In genomic region chr16:58464047-58464915, GRCh38 we compare ENCODE assay signal across 8 cellular contexts. TPM values are rescaled to one million over a fixed set of nuclear protein-coding genes. Genes with fewer than 3 reads are reported as not detected.
DNase-seq lines count a peak whose midpoint lies in the region; ATAC-seq and TF ChIP-seq lines count a peak whose summit lies in the region.

No MANE protein-coding gene starts in this region.

- intact Hi-C loops in mammary epithelial cell (cut with micrococcal nuclease) (no loop called here), lower leg skin (cut with DNase I; ENCODE audit: low total_unique reads) (no loop called here)

- in situ Hi-C loops in mammary epithelial cell (cut with MboI; ENCODE audit: low sequenced_read_pairs in 2 of 2): no loop called here

- H3K9me3 ChIP-seq in mammary epithelial cell (replicated peaks; ENCODE audit: insufficient read depth, low read length): no peaks in the 10 kb centered on the region
- H3K9me3 ChIP-seq in upper lobe of left lung: no peaks in the 10 kb centered on the region

- CTCF ChIA-PET in mammary epithelial cell (lab: Charles Lee; ENCODE audit: low non-redundant PET): no interaction called here

- H2AFZ ChIP-seq in ACC112 (ENCODE audit: low read length, unreplicated experiment) (peak overlapping the region; percentile 44), mammary epithelial cell (ENCODE audit: low read depth, low read length) (peak overlapping the region; percentile 40)

- peak; percentile 31 for DNase-seq in mammary epithelial cell
- no peak for DNase-seq in lower leg skin (ENCODE audit: low spot score in 2 of 2)
- peak in 1 of 2 donors; percentile 87 for DNase-seq in upper lobe of left lung
- DNase-seq in NCI-H187 (lab: John Stamatoyannopoulos, UW): no peak

- no peak overlapping the region for H3K9ac ChIP-seq in mammary epithelial cell (ENCODE audit: insufficient read depth, low read length)

- H3K27me3 ChIP-seq in ACC112 (ENCODE audit: insufficient read depth, low read length): peaks cover 52% of the 10 kb centered on the region
- H3K27me3 ChIP-seq in mammary epithelial cell (ENCODE audit: insufficient read depth, low read length): peaks cover 20% of the 10 kb centered on the region
- peaks cover 0 to 44% (median 22%) of the 10 kb centered on the region in 4 donors for H3K27me3 ChIP-seq in upper lobe of left lung

- 4% methylated on average over 41 of the region's 86 CpGs for WGBS in mammary epithelial cell (ENCODE audit: low coverage, missing lambda C conversion rate)
- WGBS in lower leg skin, 2 donors: 2 to 4% methylated on average over 31 to 32 of the region's 86 CpGs
- WGBS in upper lobe of left lung, 2 donors: 1 to 5% methylated on average over 23 to 27 of the region's 86 CpGs

- ATAC-seq in HG03432 (IDR thresholded peaks at IDR 0.05; ENCODE audit: unreplicated experiment) (peak; percentile 40), upper lobe of left lung (ENCODE audit: low FRiP score in 2 of 2) (peak in 1 of 2 donors; percentile 38), GM21786 (IDR thresholded peaks at IDR 0.05; ENCODE audit: unreplicated experiment) (no peak), GM21447 (IDR thresholded peaks at IDR 0.05; ENCODE audit: unreplicated experiment) (no peak)

- BruUV-seq in mammary epithelial cell (replicated peaks; lab: Mats Ljungman, UMichigan): no TSS peak

- TF ChIP-seq CTCF in mammary epithelial cell (conservative IDR thresholded peaks at IDR 0.05 in 1 of 2, IDR thresholded peaks at IDR 0.05 in 1 of 2; ENCODE audit: extremely low read depth in 1 of 2, insufficient read depth in 1 of 2, low read depth in 1 of 2, low read length in 2 of 2): no peak
- no peak for TF ChIP-seq CTCF in lower leg skin (IDR thresholded peaks at IDR 0.05)
- TF ChIP-seq CTCF in upper lobe of left lung (IDR thresholded peaks at IDR 0.05): no peak

- H3K79me2 ChIP-seq in ACC112 (ENCODE audit: control insufficient read depth, insufficient read depth, low read length, unreplicated experiment) (no peaks in the 10 kb centered on the region), mammary epithelial cell (ENCODE audit: insufficient read depth, low read length) (no peaks in the 10 kb centered on the region)

- no peak for TF ChIP-seq EP300 in upper lobe of left lung (IDR thresholded peaks at IDR 0.05)

- H3K36me3 ChIP-seq in ACC112 (ENCODE audit: insufficient read depth, low read length) (no peaks in the 10 kb centered on the region), mammary epithelial cell (ENCODE audit: insufficient read depth, low read length) (no peaks in the 10 kb centered on the region), upper lobe of left lung (no peaks in the 10 kb centered on the region)

- H3K27ac ChIP-seq in ACC112 (ENCODE audit: low read depth, low read length) (no peak overlapping the region), mammary epithelial cell (ENCODE audit: insufficient read depth, low read depth, low read length) (no peak overlapping the region), upper lobe of left lung (peak overlapping the region; percentile 46 to 89 (median 72))

- no peak for TF ChIP-seq POLR2A in lower leg skin (IDR thresholded peaks at IDR 0.05)
- TF ChIP-seq POLR2A in upper lobe of left lung (IDR thresholded peaks at IDR 0.05): no peak

- H3K4me2 ChIP-seq in mammary epithelial cell (ENCODE audit: insufficient read depth, low read depth, low read length): peak overlapping the region; percentile 86

- H3K4me1 ChIP-seq in ACC112 (ENCODE audit: control insufficient read depth, insufficient read depth, low read length, unreplicated experiment): peaks cover 13% of the 10 kb centered on the region
- peaks cover 14% of the 10 kb centered on the region for H3K4me1 ChIP-seq in mammary epithelial cell (ENCODE audit: insufficient read depth, low read length)
- H3K4me1 ChIP-seq in upper lobe of left lung: peaks cover 12 to 30% (median 15%) of the 10 kb centered on the region in 4 donors

- peak overlapping the region; percentile 67 for H3K4me3 ChIP-seq in ACC112 (ENCODE audit: low read depth, low read length)
- H3K4me3 ChIP-seq in mammary epithelial cell (replicated peaks in 1 of 3; ENCODE audit: insufficient read depth in 1 of 3, low read depth in 2 of 3, low read length in 3 of 3): peak overlapping the region; percentile 30 to 51 (median 31)
- H3K4me3 ChIP-seq in lower leg skin (ENCODE audit: low read depth, poor library complexity, severe bottlenecking): peak overlapping the region; percentile 30
- peak overlapping the region; percentile 59 to 76 (median 68) for H3K4me3 ChIP-seq in upper lobe of left lung

- no peaks in the 10 kb centered on the region for H4K20me1 ChIP-seq in mammary epithelial cell (ENCODE audit: insufficient read depth, low read length)

- dilution Hi-C loops in mammary epithelial cell (cut with HindIII; ENCODE audit: low sequenced_read_pairs): no loop called here

RNA-seq across cellular contexts. Expression of gene NDRG4, which starts 35.7 kb away (rescaled TPM):
- total RNA-seq in mammary epithelial cell (1 to 10 TPM; 3.8 to 5.0 TPM), lower leg skin (10 to 100 TPM; 29.7 to 97.2 (median 64.0) TPM), upper lobe of left lung (10 to 100 TPM; 25.1 to 81.0 (median 30.5) TPM)
- 0.44 TPM for polyA plus RNA-seq in mammary epithelial cell
- not detected for polyA minus RNA-seq in mammary epithelial cell

RNA-seq across cellular contexts. Expression of gene SETD6, which starts 51.0 kb away (rescaled TPM):
- total RNA-seq in mammary epithelial cell: 10 to 100 TPM; 12.5 to 14.4 TPM
- 10.0 TPM for polyA plus RNA-seq in mammary epithelial cell
- polyA minus RNA-seq in mammary epithelial cell: 7.2 TPM
- total RNA-seq in lower leg skin: 10 to 100 TPM; 32.8 to 74.2 (median 52.9) TPM
- total RNA-seq in upper lobe of left lung: 10 to 100 TPM; 17.3 to 78.6 (median 31.7) TPM

Comparison
In these comparisons a context has a peak if more than half of its experiments do, and no peak if none do; other contexts are left out.
1. H3K27ac ChIP-seq: peak in upper lobe of left lung (4 of 4); none in ACC112 (single experiment) and mammary epithelial cell (single experiment).
2. RNA of gene NDRG4, which starts 35.7 kb away (total RNA-seq): 29.7 to 97.2 TPM in lower leg skin and 25.1 to 81.0 TPM in upper lobe of left lung; 3.8 to 5.0 TPM in mammary epithelial cell; every median in the first group is over 4 times any median in the second.
3. Peak in every context shown above with its lines, with median percentiles within 50 percentile points of each other: H3K4me3 ChIP-seq.